8 cellular contexts compared by ENCODE assay signal in genomic region chr18:3450358-3451107, GRCh38. TPM values are rescaled to one million over a fixed set of nuclear protein-coding genes. Genes with fewer than 3 reads are reported as not detected.
A peak's percentile ranks its signal among the peaks of the same experiment; 100 is the strongest.
DNase-seq lines count a peak whose midpoint lies in the region; ATAC-seq lines count a peak whose summit lies in the region.

No MANE protein-coding gene starts in this region.

- H3K4me3 ChIP-seq in SJSA1 = peak overlapping the region; percentile 67

- peak overlapping the region; percentile 84 for H3K4me3 Mint-ChIP-seq in activated naive CD8-positive, alpha-beta T cell treated with anti-CD3 and anti-CD28 coated beads for 36 hours

- intact Hi-C loops in cardiac septum (cut with DNase I) (loop anchor here (5.0 to 10.0 kb wide), 3 partner anchors 188 to 476 kb away; partner anchors contain the start of gene MYL12B), posterior vena cava (cut with DNase I) (loop anchor here (5.0 to 10.0 kb wide), 5 partner anchors 52 to 214 kb away; partner anchors contain the start of gene MYL12B (in 1 of the 2))

- peaks cover 33% of the 10 kb centered on the region for H3K4me1 ChIP-seq in SJSA1 (replicated peaks)

- peak overlapping the region; percentile 91 for H3K27ac ChIP-seq in SJSA1

- peak overlapping the region; percentile 99 for H3K27ac Mint-ChIP-seq in activated naive CD8-positive, alpha-beta T cell treated with anti-CD3 and anti-CD28 coated beads for 36 hours

- H3K9me3 ChIP-seq in SJSA1 (replicated peaks) = no peaks in the 10 kb centered on the region

- H3K9me3 Mint-ChIP-seq in activated naive CD8-positive, alpha-beta T cell treated with anti-CD3 and anti-CD28 coated beads for 36 hours = no peaks in the 10 kb centered on the region

- peak; percentile 48 to 77 (median 77) for DNase-seq in NCI-H1417 (lab: John Stamatoyannopoulos, UW)
- DNase-seq in NCI-H1417 treated with DMSO at 0.1 percent for 48 hours (lab: John Stamatoyannopoulos, UW) = no peak
- DNase-seq in SJSA1 (ENCODE audit: low read depth in 1 of 2, low spot score in 2 of 2) = peak; percentile 67 to 81
- peak; percentile 67 for DNase-seq in activated naive CD8-positive, alpha-beta T cell treated with anti-CD3 and anti-CD28 coated beads for 36 hours
- peak; percentile 84 for DNase-seq in cardiac septum (ENCODE audit: low spot score)
- peak; percentile 93 for DNase-seq in posterior vena cava (ENCODE audit: low spot score)
- peak; percentile 78 for DNase-seq in ureter (ENCODE audit: low spot score)

- H3K27me3 ChIP-seq in SJSA1 (replicated peaks) = no peaks in the 10 kb centered on the region

- H3K4me1 Mint-ChIP-seq in activated naive CD8-positive, alpha-beta T cell treated with anti-CD3 and anti-CD28 coated beads for 36 hours = peaks cover 41% of the 10 kb centered on the region

- H3K27me3 Mint-ChIP-seq in activated naive CD8-positive, alpha-beta T cell treated with anti-CD3 and anti-CD28 coated beads for 36 hours = no peaks in the 10 kb centered on the region

- peaks cover 7% of the 10 kb centered on the region for H3K36me3 Mint-ChIP-seq in activated naive CD8-positive, alpha-beta T cell treated with anti-CD3 and anti-CD28 coated beads for 36 hours

- H3K36me3 ChIP-seq in SJSA1 = peaks cover 15% of the 10 kb centered on the region

- no peak for ATAC-seq in HG03175 (IDR thresholded peaks at IDR 0.05; ENCODE audit: unreplicated experiment)

RNA-seq across cellular contexts. Expression of gene TGIF1, which starts 0.6 kb away (rescaled TPM):
- 37.5 and 41.9 TPM in 2 replicates for total RNA-seq in SJSA1 (2014; rRNA removed; shearing (Covaris generic))
- total RNA-seq in activated naive CD8-positive, alpha-beta T cell treated with anti-CD3 and anti-CD28 coated beads for 36 hours = 10 to 100 TPM; 18.8 to 21.2 TPM
- total RNA-seq in cardiac septum (10.8 TPM), posterior vena cava (10 to 100 TPM; 25.9 to 30.0 TPM), ureter (64.0 TPM)
